Comparison of ENCODE assay signal across 9 cellular contexts in genomic region chr17:27381007-27381501, GRCh38.
DNase-seq lines count a peak whose midpoint lies in the region; ATAC-seq and TF ChIP-seq lines count a peak whose summit lies in the region.
"Had no signal": no experiment of that assay in that cellular context is flagged by ENCODE, and none has a peak within 500 bp of the region (broad histone marks: within the 10 kb centered on the region; RNA-seq: fewer than 3 reads in every experiment).

No MANE protein-coding gene starts in this region.

- H3K36me3 ChIP-seq in DOHH2 (ENCODE audit: control insufficient read depth, low read length): no peaks in the 10 kb centered on the region

- intact Hi-C loops in activated CD4-positive, alpha-beta memory T cell treated with anti-CD3 and anti-CD28 coated beads for 36 hours (cut with micrococcal nuclease): loop anchor here (1.0 kb wide), 2 partner anchors 27 to 220 kb away; no protein-coding TSS in a partner anchor

- H3K27ac ChIP-seq in DOHH2 (ENCODE audit: low read depth, low read length): no peak overlapping the region

- no peak overlapping the region for H3K4me3 ChIP-seq in DOHH2 (ENCODE audit: low read length)

- peaks cover 4% of the 10 kb centered on the region for H3K9me3 Mint-ChIP-seq in activated CD4-positive, alpha-beta memory T cell treated with anti-CD3 and anti-CD28 coated beads for 36 hours
- H3K9me3 Mint-ChIP-seq in mesothelial cell of epicardium: peaks cover 4% of the 10 kb centered on the region
- H3K9me3 Mint-ChIP-seq: activated naive CD4-positive, alpha-beta T cell treated with anti-CD3 and anti-CD28 coated beads, Interleukin-2, amount 50 U/mL, for 24 hours had no signal

- POLR2A ChIA-PET in activated CD4-positive, alpha-beta memory T cell treated with anti-CD3 and anti-CD28 coated beads for 36 hours (lab: Charles Lee): no interaction called here

- no peaks in the 10 kb centered on the region for H3K36me3 Mint-ChIP-seq in activated CD4-positive, alpha-beta memory T cell treated with anti-CD3 and anti-CD28 coated beads for 36 hours
- H3K36me3 Mint-ChIP-seq in mesothelial cell of epicardium: no peaks in the 10 kb centered on the region
- H3K36me3 Mint-ChIP-seq: activated naive CD4-positive, alpha-beta T cell treated with anti-CD3 and anti-CD28 coated beads, Interleukin-2, amount 50 U/mL, for 24 hours had no signal

- H3K79me2 ChIP-seq in DOHH2 (ENCODE audit: control insufficient read depth, low read length): no peaks in the 10 kb centered on the region

- H3K4me3 Mint-ChIP-seq in activated CD4-positive, alpha-beta memory T cell treated with anti-CD3 and anti-CD28 coated beads for 36 hours: no peak overlapping the region
- no peak overlapping the region for H3K4me3 Mint-ChIP-seq in mesothelial cell of epicardium
- H3K4me3 Mint-ChIP-seq: activated naive CD4-positive, alpha-beta T cell treated with anti-CD3 and anti-CD28 coated beads, Interleukin-2, amount 50 U/mL, for 24 hours had no signal

- CTCF ChIA-PET in activated CD4-positive, alpha-beta memory T cell treated with anti-CD3 and anti-CD28 coated beads for 36 hours (lab: Charles Lee): interaction anchor here (0.6 to 8.2 kb wide), 27 partner anchors 10 to 499 kb away, joined by 3 to 187 read pairs (median 5); no protein-coding TSS in a partner anchor

- H3K4me2 ChIP-seq in DOHH2 (ENCODE audit: low read length): no peak overlapping the region

- no peaks in the 10 kb centered on the region for H4K20me1 ChIP-seq in DOHH2 (ENCODE audit: control insufficient read depth, insufficient read depth, low read depth, low read length)

- H3K4me1 Mint-ChIP-seq in activated CD4-positive, alpha-beta memory T cell treated with anti-CD3 and anti-CD28 coated beads for 36 hours (ENCODE audit: low read depth): peaks cover 3% of the 10 kb centered on the region
- H3K4me1 Mint-ChIP-seq in mesothelial cell of epicardium: peaks cover 29% of the 10 kb centered on the region
- H3K4me1 Mint-ChIP-seq: activated naive CD4-positive, alpha-beta T cell treated with anti-CD3 and anti-CD28 coated beads, Interleukin-2, amount 50 U/mL, for 24 hours had no signal

- DNase-seq in NCI-H526 treated with DMSO at 0.1 percent for 48 hours (lab: John Stamatoyannopoulos, UW): peak; percentile 51
- peak; percentile 90 for DNase-seq in activated CD4-positive, alpha-beta memory T cell treated with anti-CD3 and anti-CD28 coated beads for 36 hours
- DNase-seq in ecto neural progenitor cell (ENCODE audit: low spot score): peak; percentile 85
- DNase-seq in mesothelial cell of epicardium (ENCODE audit: low spot score in 2 of 2, unreplicated experiment in 2 of 2): peak; percentile 45 to 54
- DNase-seq in stimulated activated CD8-positive, alpha-beta memory T cell treated with anti-CD3 and anti-CD28 coated beads, Interleukin-4, amount 100 ng/mL, for 4 hours (ENCODE audit: low read depth in 2 of 2, low spot score in 1 of 2): peak; percentile 35 to 49

- H3F3A ChIP-seq in DOHH2 (ENCODE audit: control insufficient read depth, insufficient read depth): no peaks in the 10 kb centered on the region

- no peaks in the 10 kb centered on the region for H3K9me2 ChIP-seq in DOHH2 (replicated peaks; ENCODE audit: control insufficient read depth, low read length)

- no peak overlapping the region for H3K27ac Mint-ChIP-seq in activated CD4-positive, alpha-beta memory T cell treated with anti-CD3 and anti-CD28 coated beads for 36 hours
- H3K27ac Mint-ChIP-seq in mesothelial cell of epicardium: no peak overlapping the region
- H3K27ac Mint-ChIP-seq: activated naive CD4-positive, alpha-beta T cell treated with anti-CD3 and anti-CD28 coated beads, Interleukin-2, amount 50 U/mL, for 24 hours had no signal

- peaks cover 2% of the 10 kb centered on the region for H3K27me3 ChIP-seq in DOHH2 (ENCODE audit: control insufficient read depth, low read length)

- peaks cover 11% of the 10 kb centered on the region for H3K27me3 Mint-ChIP-seq in activated CD4-positive, alpha-beta memory T cell treated with anti-CD3 and anti-CD28 coated beads for 36 hours
- H3K27me3 Mint-ChIP-seq in mesothelial cell of epicardium (ENCODE audit: low read depth): no peaks in the 10 kb centered on the region

- peak; percentile 72 for ATAC-seq in HG02798 (IDR thresholded peaks at IDR 0.05; ENCODE audit: poor library complexity, unreplicated experiment)
- no peak for ATAC-seq in GM21786 (IDR thresholded peaks at IDR 0.05; ENCODE audit: unreplicated experiment)

- TF ChIP-seq CTCF in DOHH2 (IDR thresholded peaks at IDR 0.05; ENCODE audit: low read depth, low read length, poor library complexity, severe bottlenecking) (peak; percentile 100), mesothelial cell of epicardium (IDR thresholded peaks at IDR 0.05; ENCODE audit: unreplicated experiment) (peak; percentile 67)

- H3K4me1 ChIP-seq in DOHH2 (ENCODE audit: control insufficient read depth, low read length): no peaks in the 10 kb centered on the region

- H3K9me3 ChIP-seq in DOHH2 (ENCODE audit: control insufficient read depth, insufficient read depth, low read length): no peaks in the 10 kb centered on the region
